Comparison of ENCODE assay signal across 19 cellular contexts in genomic region chr5:128196791-128197190, GRCh38.
DNase-seq lines count a peak whose midpoint lies in the region; ATAC-seq and TF ChIP-seq lines count a peak whose summit lies in the region.
"Had no signal": no experiment of that assay in that cellular context is flagged by ENCODE, and none has a peak within 500 bp of the region (broad histone marks: within the 10 kb centered on the region; RNA-seq: fewer than 3 reads in every experiment).

No MANE protein-coding gene starts in this region.

- peak overlapping the region; percentile 35 to 85 (median 81) for H3K27ac Mint-ChIP-seq in CD4-positive, CD25-positive, alpha-beta regulatory T cell
- H3K27ac Mint-ChIP-seq in mesothelial cell of epicardium = peak overlapping the region; percentile 30
- no peak overlapping the region for H3K27ac Mint-ChIP-seq in CD14-positive monocyte
- H3K27ac Mint-ChIP-seq: brain had no signal

- intact Hi-C loops in CD14-positive monocyte (cut with micrococcal nuclease) = no loop called here

- peaks cover 15 to 39% (median 16%) of the 10 kb centered on the region in 4 donors for H3K4me1 Mint-ChIP-seq in CD4-positive, CD25-positive, alpha-beta regulatory T cell
- H3K4me1 Mint-ChIP-seq in mesothelial cell of epicardium (peaks cover 31% of the 10 kb centered on the region), CD14-positive monocyte (peaks cover 9% of the 10 kb centered on the region)

- ATAC-seq in CD4-positive, CD25-positive, alpha-beta regulatory T cell (ENCODE audit: low read depth in 2 of 2) = peak in 1 of 2 donors; percentile 36
- ATAC-seq: left lung had no signal

- peaks cover 0 to 1% (median 0%) of the 10 kb centered on the region in 7 donors for H3K9me3 Mint-ChIP-seq in CD4-positive, CD25-positive, alpha-beta regulatory T cell
- H3K9me3 Mint-ChIP-seq in mesothelial cell of epicardium (no peaks in the 10 kb centered on the region), CD14-positive monocyte (peaks cover 0 to 4% (median 0%) of the 10 kb centered on the region in 7 donors)
- H3K9me3 Mint-ChIP-seq: brain had no signal

- peaks cover 8% of the 10 kb centered on the region for H3K27me3 Mint-ChIP-seq in CD4-positive, CD25-positive, alpha-beta regulatory T cell
- H3K27me3 Mint-ChIP-seq in mesothelial cell of epicardium (ENCODE audit: low read depth) (no peaks in the 10 kb centered on the region), CD14-positive monocyte (ENCODE audit: low read depth in 3 of 3) (peaks cover 5 to 12% (median 10%) of the 10 kb centered on the region in 3 donors)

- H3K4me3 ChIP-seq in CD4-positive, CD25-positive, alpha-beta regulatory T cell (ENCODE audit: low read depth, low read length) = no peak overlapping the region
- H3K4me3 ChIP-seq: left lung, spleen had no signal

- H3K27me3 ChIP-seq in CD4-positive, CD25-positive, alpha-beta regulatory T cell (ENCODE audit: control insufficient read depth, insufficient read depth, low read length) = peaks cover 2% of the 10 kb centered on the region
- H3K27me3 ChIP-seq: left lung had no signal

- no peaks in the 10 kb centered on the region for H3K9me3 ChIP-seq in CD4-positive, CD25-positive, alpha-beta regulatory T cell (ENCODE audit: control insufficient read depth in 2 of 2, low read length in 2 of 2)
- H3K9me3 ChIP-seq: left lung, spleen had no signal

- H3K36me3 Mint-ChIP-seq in CD4-positive, CD25-positive, alpha-beta regulatory T cell = no peaks in the 10 kb centered on the region
- H3K36me3 Mint-ChIP-seq in mesothelial cell of epicardium = peaks cover 7% of the 10 kb centered on the region
- H3K36me3 Mint-ChIP-seq in CD14-positive monocyte = no peaks in the 10 kb centered on the region

- TF ChIP-seq CTCF in mesothelial cell of epicardium (IDR thresholded peaks at IDR 0.05; ENCODE audit: unreplicated experiment) (no peak), CD14-positive monocyte (IDR thresholded peaks at IDR 0.05) (no peak)

- DNase-seq in CD4-positive, CD25-positive, alpha-beta regulatory T cell = peak in 2 of 3 donors; percentile 18 to 44
- peak; percentile 1 for DNase-seq in OCI-M1 (lab: John Stamatoyannopoulos, UW)
- DNase-seq in dedifferentiated amniotic fluid mesenchymal stem cell (ENCODE audit: extremely low spot score) = peak; percentile 17
- no peak for DNase-seq in mesothelial cell of epicardium (ENCODE audit: low spot score in 2 of 2, unreplicated experiment in 2 of 2)
- no peak for DNase-seq in CD14-positive monocyte (ENCODE audit: low spot score)
- no peak for DNase-seq in hypothalamus (lab: John Stamatoyannopoulos, UW)
- no peak for DNase-seq in stimulated activated CD4-positive, alpha-beta T cell treated with anti-CD3 and anti-CD28 coated beads, Interleukin-1b, Interleukin-23, amount 100 ng/mL, for 48 hours
- no peak for DNase-seq in activated CD4-positive, CD25-positive, alpha-beta regulatory T cell treated with anti-CD3 and anti-CD28 coated beads, Interleukin-2, amount 50 U/mL, for 72 hours
- DNase-seq: activated CD4-positive, alpha-beta T cell treated with anti-CD3 and anti-CD28 coated beads for 1 hour; activated effector memory CD4-positive, alpha-beta T cell treated with anti-CD3 and anti-CD28 coated beads, Interleukin-2, amount 50 U/mL, for 16 hours; AML-193; effector CD8-positive, alpha-beta T cell; foreskin melanocyte; left lung; NCI-H2029 treated with DMSO at 0.1 percent for 48 hours; NCI-H510A; SHP77; spleen had no signal

- peak overlapping the region in 1 of 4 donors; percentile 0 for H3K4me3 Mint-ChIP-seq in CD4-positive, CD25-positive, alpha-beta regulatory T cell
- H3K4me3 Mint-ChIP-seq in mesothelial cell of epicardium (no peak overlapping the region), CD14-positive monocyte (no peak overlapping the region)
- H3K4me3 Mint-ChIP-seq: brain had no signal

- H3K4me1 ChIP-seq in CD4-positive, CD25-positive, alpha-beta regulatory T cell (ENCODE audit: control insufficient read depth, insufficient read depth, low read length, poor library complexity, severe bottlenecking) = peaks cover 7% of the 10 kb centered on the region

- no peaks in the 10 kb centered on the region for H3K36me3 ChIP-seq in CD4-positive, CD25-positive, alpha-beta regulatory T cell (ENCODE audit: control insufficient read depth, insufficient read depth, low read length)
- H3K36me3 ChIP-seq: left lung had no signal

- H3K27ac ChIP-seq in CD4-positive, CD25-positive, alpha-beta regulatory T cell (ENCODE audit: insufficient read depth, low read length, poor library complexity, severe bottlenecking) = no peak overlapping the region
- H3K27ac ChIP-seq: left lung, spleen had no signal

Comparison
In these comparisons a context has a peak if more than half of its experiments do, and no peak if none do; other contexts are left out.
1. DNase-seq: peak in CD4-positive, CD25-positive, alpha-beta regulatory T cell (2 of 3), OCI-M1 (single experiment) and dedifferentiated amniotic fluid mesenchymal stem cell (single experiment); none in mesothelial cell of epicardium (0 of 2), CD14-positive monocyte (single experiment), hypothalamus (0 of 51), stimulated activated CD4-positive, alpha-beta T cell treated with anti-CD3 and anti-CD28 coated beads, Interleukin-1b, Interleukin-23, amount 100 ng/mL, for 48 hours (single experiment) and activated CD4-positive, CD25-positive, alpha-beta regulatory T cell treated with anti-CD3 and anti-CD28 coated beads, Interleukin-2, amount 50 U/mL, for 72 hours (single experiment).
2. H3K27ac Mint-ChIP-seq: peak in CD4-positive, CD25-positive, alpha-beta regulatory T cell (3 of 3) and mesothelial cell of epicardium (single experiment); none in CD14-positive monocyte (0 of 7).